Comparison of ENCODE assay signal across 8 cellular contexts in genomic region chr15:66946578-66947164, GRCh38.
A peak's percentile ranks its signal among the peaks of the same experiment; 100 is the strongest.
DNase-seq lines count a peak whose midpoint lies in the region; ATAC-seq lines count a peak whose summit lies in the region.

No MANE protein-coding gene starts in this region.

- DNase-seq in AG08395 (ENCODE audit: low spot score) (peak; percentile 75), NCI-H69 (lab: John Stamatoyannopoulos, UW) (peak; percentile 74), ecto neural progenitor cell (ENCODE audit: low spot score) (peak; percentile 82), medulla oblongata (ENCODE audit: extremely low spot score) (peak; percentile 84), GOT3 (lab: John Stamatoyannopoulos, UW) (no peak)
- peak; percentile 68 to 69 for DNase-seq in activated CD4-positive, alpha-beta T cell treated with anti-CD3 and anti-CD28 coated beads, Interleukin-2, amount 50 U/mL, for 4 hours
- peak; percentile 48 to 56 for DNase-seq in stimulated activated CD8-positive, alpha-beta memory T cell treated with anti-CD3 and anti-CD28 coated beads, Interleukin-2, amount 100 ng/mL, for 1 hour (ENCODE audit: low read depth in 2 of 2)

- ATAC-seq in GM21360 (IDR thresholded peaks at IDR 0.05; ENCODE audit: unreplicated experiment), result peak; percentile 43
